30 cellular contexts compared by ENCODE assay signal in the genomic region with DNA sequence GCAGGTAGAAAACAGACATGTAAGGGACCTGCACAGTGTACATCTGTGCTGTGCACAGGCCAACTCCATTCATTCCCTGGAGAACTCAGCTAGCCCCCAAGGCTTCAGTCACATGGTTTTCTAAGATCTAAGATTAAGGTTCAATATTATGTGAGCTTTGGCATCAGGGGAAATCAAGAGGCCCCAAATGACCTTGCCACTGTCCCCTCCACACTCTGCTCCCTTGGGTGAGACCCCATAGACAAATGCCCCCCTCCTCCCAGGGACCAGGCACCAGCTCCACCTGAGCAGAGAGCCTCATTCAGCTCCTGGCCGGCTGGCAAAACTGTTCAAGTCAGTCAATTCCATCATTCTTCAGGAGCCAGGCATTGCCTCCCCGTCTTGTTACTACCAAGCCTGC.
"Had no signal": no experiment of that assay in that cellular context is flagged by ENCODE, and none has a peak within 500 bp of the region (broad histone marks: within the 10 kb centered on the region; RNA-seq: fewer than 3 reads in every experiment).

No MANE protein-coding gene starts in this region.

- H3K36me3 ChIP-seq: left lung, lower lobe of right lung, pancreas, prostate gland, stomach, thyroid gland, transverse colon, upper lobe of left lung, vagina had no signal

- H3K9me3 ChIP-seq: left lung, lower lobe of right lung, pancreas, prostate gland, stomach, testis, thyroid gland, transverse colon, upper lobe of left lung, vagina had no signal

- DNase-seq: hypothalamus; immature natural killer cell; kidney; left colon; left lung; lower lobe of right lung; mammary epithelial cell; mesendoderm; naive B cell; natural killer cell; nephron progenitor cell; nucleus accumbens; pancreas; retina; right cardiac atrium; stimulated activated CD4-positive, alpha-beta T cell treated with anti-CD3 and anti-CD28 coated beads, Interleukin-12 subunit alpha, Interleukin-12 subunit beta, amount 100 ng/mL, for 4 hours; stimulated activated CD4-positive, alpha-beta T cell treated with anti-CD3 and anti-CD28 coated beads, Interleukin-15, amount 100 ng/mL, for 24 hours; stimulated activated CD4-positive, alpha-beta T cell treated with anti-CD3 and anti-CD28 coated beads, Interleukin-2, amount 100 ng/mL, for 24 hours; stimulated activated CD4-positive, alpha-beta T cell treated with anti-CD3 and anti-CD28 coated beads, Interleukin-4, amount 100 ng/mL, for 1 hour; stimulated activated naive B cell treated with anti-CD40 and anti-IgM and Interleukin-4, amounts not matched to agents 10 μg/mL and 1 μg/mL and 100 μg/mL, for 72 hours; stimulated activated naive CD8-positive, alpha-beta T cell treated with anti-CD3 and anti-CD28 coated beads, Interleukin-15, Interleukin-2, amounts not matched to agents 100 U/mL and 50 U/mL, for 24 hours; stomach; testis; thyroid gland; transverse colon; upper lobe of left lung had no signal

- H3K4me3 ChIP-seq: left lung, lower lobe of right lung, pancreas, prostate gland, skin epidermis, stomach, testis, thyroid gland, transverse colon, upper lobe of left lung, vagina had no signal

- ATAC-seq: left colon; left lung; natural killer cell; pancreas; right cardiac atrium; sciatic nerve; stimulated activated naive B cell treated with anti-CD40 and anti-IgM and Interleukin-4, amounts not matched to agents 10 μg/mL and 1 μg/mL and 100 μg/mL, for 72 hours; stimulated activated naive CD8-positive, alpha-beta T cell treated with anti-CD3 and anti-CD28 coated beads, Interleukin-15, Interleukin-2, amounts not matched to agents 100 U/mL and 50 U/mL, for 24 hours had no signal

- H3K27me3 ChIP-seq: left lung, pancreas, testis, thyroid gland, transverse colon, upper lobe of left lung, vagina had no signal

- H3K4me1 ChIP-seq: left lung, lower lobe of right lung, pancreas, prostate gland, stomach, testis, thyroid gland, transverse colon, upper lobe of left lung, vagina had no signal

- H3K27ac ChIP-seq: left lung, lower lobe of right lung, pancreas, prostate gland, skin epidermis, stomach, testis, thyroid gland, transverse colon, upper lobe of left lung, vagina had no signal
